In the genomic region with DNA sequence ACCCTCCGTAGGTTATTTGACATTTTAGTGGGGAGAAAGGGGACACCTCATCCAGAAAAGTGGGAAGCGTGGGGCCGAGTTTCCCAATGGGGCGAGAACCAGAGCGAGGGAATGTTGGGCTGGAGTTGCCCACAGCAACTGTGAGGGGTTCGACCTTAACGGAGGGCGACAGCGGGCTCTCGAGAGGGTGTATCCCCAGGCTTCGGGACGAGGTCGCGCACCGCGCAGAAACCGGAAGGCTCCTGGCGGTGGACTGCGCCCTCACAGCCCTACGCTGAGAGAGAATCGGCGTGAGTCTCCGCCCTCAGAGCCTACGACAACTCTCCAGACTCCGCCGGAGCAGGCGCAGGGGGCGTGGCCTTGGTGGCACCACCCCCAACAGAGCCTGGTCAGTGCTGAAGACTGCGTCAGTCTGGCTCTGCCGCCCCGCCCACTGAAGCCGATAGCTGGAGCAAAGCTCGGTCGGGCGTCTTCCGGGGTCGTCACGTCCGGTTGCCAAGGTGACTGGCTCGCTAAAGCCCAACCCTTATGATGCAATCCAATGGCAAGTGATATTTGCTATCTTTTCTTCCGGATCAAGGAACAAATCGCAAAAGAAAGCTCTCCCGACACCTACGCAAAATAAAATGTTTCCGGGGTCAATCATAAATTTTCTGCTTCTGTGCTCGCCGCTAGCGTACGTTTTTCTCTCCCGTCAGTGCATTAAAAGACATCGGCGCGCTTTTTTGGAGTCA, we compare ENCODE assay signal across 1 cellular context.
TF ChIP-seq lines count a peak whose summit lies in the region.

A gene with protein sequence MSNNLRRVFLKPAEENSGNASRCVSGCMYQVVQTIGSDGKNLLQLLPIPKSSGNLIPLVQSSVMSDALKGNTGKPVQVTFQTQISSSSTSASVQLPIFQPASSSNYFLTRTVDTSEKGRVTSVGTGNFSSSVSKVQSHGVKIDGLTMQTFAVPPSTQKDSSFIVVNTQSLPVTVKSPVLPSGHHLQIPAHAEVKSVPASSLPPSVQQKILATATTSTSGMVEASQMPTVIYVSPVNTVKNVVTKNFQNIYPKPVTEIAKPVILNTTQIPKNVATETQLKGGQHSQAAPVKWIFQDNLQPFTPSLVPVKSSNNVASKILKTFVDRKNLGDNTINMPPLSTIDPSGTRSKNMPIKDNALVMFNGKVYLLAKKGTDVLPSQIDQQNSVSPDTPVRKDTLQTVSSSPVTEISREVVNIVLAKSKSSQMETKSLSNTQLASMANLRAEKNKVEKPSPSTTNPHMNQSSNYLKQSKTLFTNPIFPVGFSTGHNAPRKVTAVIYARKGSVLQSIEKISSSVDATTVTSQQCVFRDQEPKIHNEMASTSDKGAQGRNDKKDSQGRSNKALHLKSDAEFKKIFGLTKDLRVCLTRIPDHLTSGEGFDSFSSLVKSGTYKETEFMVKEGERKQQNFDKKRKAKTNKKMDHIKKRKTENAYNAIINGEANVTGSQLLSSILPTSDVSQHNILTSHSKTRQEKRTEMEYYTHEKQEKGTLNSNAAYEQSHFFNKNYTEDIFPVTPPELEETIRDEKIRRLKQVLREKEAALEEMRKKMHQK (minus strand): TSS at position 257 of the 734 bp plus-strand sequence. CDS start 234 bp downstream, at position 23.

TF ChIP-seq in GM12878, 131 proteins besides CTCF, POLR2A, EP300 and RAD21 (continued from another document and continues in another):
- TF ChIP-seq, protein P1, sequence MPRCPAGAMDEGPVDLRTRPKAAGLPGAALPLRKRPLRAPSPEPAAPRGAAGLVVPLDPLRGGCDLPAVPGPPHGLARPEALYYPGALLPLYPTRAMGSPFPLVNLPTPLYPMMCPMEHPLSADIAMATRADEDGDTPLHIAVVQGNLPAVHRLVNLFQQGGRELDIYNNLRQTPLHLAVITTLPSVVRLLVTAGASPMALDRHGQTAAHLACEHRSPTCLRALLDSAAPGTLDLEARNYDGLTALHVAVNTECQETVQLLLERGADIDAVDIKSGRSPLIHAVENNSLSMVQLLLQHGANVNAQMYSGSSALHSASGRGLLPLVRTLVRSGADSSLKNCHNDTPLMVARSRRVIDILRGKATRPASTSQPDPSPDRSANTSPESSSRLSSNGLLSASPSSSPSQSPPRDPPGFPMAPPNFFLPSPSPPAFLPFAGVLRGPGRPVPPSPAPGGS (IDR thresholded peaks at IDR 0.05; ENCODE audit: borderline replicate concordance, insufficient read depth, low read depth, low read length, poor library complexity, severe bottlenecking): no peak
- TF ChIP-seq, protein P2, sequence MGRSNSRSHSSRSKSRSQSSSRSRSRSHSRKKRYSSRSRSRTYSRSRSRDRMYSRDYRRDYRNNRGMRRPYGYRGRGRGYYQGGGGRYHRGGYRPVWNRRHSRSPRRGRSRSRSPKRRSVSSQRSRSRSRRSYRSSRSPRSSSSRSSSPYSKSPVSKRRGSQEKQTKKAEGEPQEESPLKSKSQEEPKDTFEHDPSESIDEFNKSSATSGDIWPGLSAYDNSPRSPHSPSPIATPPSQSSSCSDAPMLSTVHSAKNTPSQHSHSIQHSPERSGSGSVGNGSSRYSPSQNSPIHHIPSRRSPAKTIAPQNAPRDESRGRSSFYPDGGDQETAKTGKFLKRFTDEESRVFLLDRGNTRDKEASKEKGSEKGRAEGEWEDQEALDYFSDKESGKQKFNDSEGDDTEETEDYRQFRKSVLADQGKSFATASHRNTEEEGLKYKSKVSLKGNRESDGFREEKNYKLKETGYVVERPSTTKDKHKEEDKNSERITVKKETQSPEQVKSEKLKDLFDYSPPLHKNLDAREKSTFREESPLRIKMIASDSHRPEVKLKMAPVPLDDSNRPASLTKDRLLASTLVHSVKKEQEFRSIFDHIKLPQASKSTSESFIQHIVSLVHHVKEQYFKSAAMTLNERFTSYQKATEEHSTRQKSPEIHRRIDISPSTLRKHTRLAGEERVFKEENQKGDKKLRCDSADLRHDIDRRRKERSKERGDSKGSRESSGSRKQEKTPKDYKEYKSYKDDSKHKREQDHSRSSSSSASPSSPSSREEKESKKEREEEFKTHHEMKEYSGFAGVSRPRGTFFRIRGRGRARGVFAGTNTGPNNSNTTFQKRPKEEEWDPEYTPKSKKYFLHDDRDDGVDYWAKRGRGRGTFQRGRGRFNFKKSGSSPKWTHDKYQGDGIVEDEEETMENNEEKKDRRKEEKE (IDR thresholded peaks at IDR 0.05): no peak
- TF ChIP-seq TCF3 (IDR thresholded peaks at IDR 0.05; ENCODE audit: borderline replicate concordance, insufficient read depth, low read depth, low read length) (peak; percentile 74), BHLHE40 (IDR thresholded peaks at IDR 0.05; ENCODE audit: borderline replicate concordance in 1 of 2, low read depth in 2 of 2, low read length in 1 of 2) (peak in 1 of 2 experiments; percentile 51; a peak in 1 of 4 replicates), DPF2 (IDR thresholded peaks at IDR 0.05) (peak; percentile 57), EGR1 (IDR thresholded peaks at IDR 0.05; ENCODE audit: borderline replicate concordance in 1 of 2, low read depth in 2 of 2, low read length in 2 of 2) (peak; percentile 32 to 70), IKZF1 (conservative IDR thresholded peaks at IDR 0.05) (peak; percentile 80), SMAD5 (IDR thresholded peaks at IDR 0.05; ENCODE audit: low read depth) (peak; percentile 91), ZNF384 (IDR thresholded peaks at IDR 0.05; ENCODE audit: borderline replicate concordance, low read depth, low read length) (no peak), CHD2 (IDR thresholded peaks at IDR 0.05; ENCODE audit: borderline replicate concordance, low read depth, low read length) (peak; percentile 77; the same call in 1 of the 2 replicates), CBX5 (IDR thresholded peaks at IDR 0.05; ENCODE audit: low read depth) (peak; percentile 98; the same call in 1 of the 2 replicates), HDGF (IDR thresholded peaks at IDR 0.05) (peak; percentile 96), NR2C2 (IDR thresholded peaks at IDR 0.05; ENCODE audit: borderline replicate concordance, control insufficient read depth, insufficient read length, low read depth) (peak; percentile 84)
- TF ChIP-seq, protein P3, sequence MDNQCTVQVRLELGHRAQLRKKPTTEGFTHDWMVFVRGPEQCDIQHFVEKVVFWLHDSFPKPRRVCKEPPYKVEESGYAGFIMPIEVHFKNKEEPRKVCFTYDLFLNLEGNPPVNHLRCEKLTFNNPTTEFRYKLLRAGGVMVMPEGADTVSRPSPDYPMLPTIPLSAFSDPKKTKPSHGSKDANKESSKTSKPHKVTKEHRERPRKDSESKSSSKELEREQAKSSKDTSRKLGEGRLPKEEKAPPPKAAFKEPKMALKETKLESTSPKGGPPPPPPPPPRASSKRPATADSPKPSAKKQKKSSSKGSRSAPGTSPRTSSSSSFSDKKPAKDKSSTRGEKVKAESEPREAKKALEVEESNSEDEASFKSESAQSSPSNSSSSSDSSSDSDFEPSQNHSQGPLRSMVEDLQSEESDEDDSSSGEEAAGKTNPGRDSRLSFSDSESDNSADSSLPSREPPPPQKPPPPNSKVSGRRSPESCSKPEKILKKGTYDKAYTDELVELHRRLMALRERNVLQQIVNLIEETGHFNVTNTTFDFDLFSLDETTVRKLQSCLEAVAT (IDR thresholded peaks at IDR 0.05): peak; percentile 89; the same call in 1 of the 2 replicates
- TF ChIP-seq, protein P4, sequence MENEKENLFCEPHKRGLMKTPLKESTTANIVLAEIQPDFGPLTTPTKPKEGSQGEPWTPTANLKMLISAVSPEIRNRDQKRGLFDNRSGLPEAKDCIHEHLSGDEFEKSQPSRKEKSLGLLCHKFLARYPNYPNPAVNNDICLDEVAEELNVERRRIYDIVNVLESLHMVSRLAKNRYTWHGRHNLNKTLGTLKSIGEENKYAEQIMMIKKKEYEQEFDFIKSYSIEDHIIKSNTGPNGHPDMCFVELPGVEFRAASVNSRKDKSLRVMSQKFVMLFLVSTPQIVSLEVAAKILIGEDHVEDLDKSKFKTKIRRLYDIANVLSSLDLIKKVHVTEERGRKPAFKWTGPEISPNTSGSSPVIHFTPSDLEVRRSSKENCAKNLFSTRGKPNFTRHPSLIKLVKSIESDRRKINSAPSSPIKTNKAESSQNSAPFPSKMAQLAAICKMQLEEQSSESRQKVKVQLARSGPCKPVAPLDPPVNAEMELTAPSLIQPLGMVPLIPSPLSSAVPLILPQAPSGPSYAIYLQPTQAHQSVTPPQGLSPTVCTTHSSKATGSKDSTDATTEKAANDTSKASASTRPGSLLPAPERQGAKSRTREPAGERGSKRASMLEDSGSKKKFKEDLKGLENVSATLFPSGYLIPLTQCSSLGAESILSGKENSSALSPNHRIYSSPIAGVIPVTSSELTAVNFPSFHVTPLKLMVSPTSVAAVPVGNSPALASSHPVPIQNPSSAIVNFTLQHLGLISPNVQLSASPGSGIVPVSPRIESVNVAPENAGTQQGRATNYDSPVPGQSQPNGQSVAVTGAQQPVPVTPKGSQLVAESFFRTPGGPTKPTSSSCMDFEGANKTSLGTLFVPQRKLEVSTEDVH (IDR thresholded peaks at IDR 0.05; ENCODE audit: low read depth, partially characterized antibody): peak; percentile 96
- TF ChIP-seq, protein P5, sequence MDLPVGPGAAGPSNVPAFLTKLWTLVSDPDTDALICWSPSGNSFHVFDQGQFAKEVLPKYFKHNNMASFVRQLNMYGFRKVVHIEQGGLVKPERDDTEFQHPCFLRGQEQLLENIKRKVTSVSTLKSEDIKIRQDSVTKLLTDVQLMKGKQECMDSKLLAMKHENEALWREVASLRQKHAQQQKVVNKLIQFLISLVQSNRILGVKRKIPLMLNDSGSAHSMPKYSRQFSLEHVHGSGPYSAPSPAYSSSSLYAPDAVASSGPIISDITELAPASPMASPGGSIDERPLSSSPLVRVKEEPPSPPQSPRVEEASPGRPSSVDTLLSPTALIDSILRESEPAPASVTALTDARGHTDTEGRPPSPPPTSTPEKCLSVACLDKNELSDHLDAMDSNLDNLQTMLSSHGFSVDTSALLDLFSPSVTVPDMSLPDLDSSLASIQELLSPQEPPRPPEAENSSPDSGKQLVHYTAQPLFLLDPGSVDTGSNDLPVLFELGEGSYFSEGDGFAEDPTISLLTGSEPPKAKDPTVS (IDR thresholded peaks at IDR 0.05; ENCODE audit: low read depth, low read length): no peak
- TF ChIP-seq, protein P6, sequence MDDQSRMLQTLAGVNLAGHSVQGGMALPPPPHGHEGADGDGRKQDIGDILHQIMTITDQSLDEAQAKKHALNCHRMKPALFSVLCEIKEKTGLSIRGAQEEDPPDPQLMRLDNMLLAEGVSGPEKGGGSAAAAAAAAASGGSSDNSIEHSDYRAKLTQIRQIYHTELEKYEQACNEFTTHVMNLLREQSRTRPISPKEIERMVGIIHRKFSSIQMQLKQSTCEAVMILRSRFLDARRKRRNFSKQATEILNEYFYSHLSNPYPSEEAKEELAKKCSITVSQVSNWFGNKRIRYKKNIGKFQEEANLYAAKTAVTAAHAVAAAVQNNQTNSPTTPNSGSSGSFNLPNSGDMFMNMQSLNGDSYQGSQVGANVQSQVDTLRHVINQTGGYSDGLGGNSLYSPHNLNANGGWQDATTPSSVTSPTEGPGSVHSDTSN (IDR thresholded peaks at IDR 0.05; ENCODE audit: insufficient replicate concordance, low read depth, low read length): peak; percentile 5
- TF ChIP-seq, protein P7, sequence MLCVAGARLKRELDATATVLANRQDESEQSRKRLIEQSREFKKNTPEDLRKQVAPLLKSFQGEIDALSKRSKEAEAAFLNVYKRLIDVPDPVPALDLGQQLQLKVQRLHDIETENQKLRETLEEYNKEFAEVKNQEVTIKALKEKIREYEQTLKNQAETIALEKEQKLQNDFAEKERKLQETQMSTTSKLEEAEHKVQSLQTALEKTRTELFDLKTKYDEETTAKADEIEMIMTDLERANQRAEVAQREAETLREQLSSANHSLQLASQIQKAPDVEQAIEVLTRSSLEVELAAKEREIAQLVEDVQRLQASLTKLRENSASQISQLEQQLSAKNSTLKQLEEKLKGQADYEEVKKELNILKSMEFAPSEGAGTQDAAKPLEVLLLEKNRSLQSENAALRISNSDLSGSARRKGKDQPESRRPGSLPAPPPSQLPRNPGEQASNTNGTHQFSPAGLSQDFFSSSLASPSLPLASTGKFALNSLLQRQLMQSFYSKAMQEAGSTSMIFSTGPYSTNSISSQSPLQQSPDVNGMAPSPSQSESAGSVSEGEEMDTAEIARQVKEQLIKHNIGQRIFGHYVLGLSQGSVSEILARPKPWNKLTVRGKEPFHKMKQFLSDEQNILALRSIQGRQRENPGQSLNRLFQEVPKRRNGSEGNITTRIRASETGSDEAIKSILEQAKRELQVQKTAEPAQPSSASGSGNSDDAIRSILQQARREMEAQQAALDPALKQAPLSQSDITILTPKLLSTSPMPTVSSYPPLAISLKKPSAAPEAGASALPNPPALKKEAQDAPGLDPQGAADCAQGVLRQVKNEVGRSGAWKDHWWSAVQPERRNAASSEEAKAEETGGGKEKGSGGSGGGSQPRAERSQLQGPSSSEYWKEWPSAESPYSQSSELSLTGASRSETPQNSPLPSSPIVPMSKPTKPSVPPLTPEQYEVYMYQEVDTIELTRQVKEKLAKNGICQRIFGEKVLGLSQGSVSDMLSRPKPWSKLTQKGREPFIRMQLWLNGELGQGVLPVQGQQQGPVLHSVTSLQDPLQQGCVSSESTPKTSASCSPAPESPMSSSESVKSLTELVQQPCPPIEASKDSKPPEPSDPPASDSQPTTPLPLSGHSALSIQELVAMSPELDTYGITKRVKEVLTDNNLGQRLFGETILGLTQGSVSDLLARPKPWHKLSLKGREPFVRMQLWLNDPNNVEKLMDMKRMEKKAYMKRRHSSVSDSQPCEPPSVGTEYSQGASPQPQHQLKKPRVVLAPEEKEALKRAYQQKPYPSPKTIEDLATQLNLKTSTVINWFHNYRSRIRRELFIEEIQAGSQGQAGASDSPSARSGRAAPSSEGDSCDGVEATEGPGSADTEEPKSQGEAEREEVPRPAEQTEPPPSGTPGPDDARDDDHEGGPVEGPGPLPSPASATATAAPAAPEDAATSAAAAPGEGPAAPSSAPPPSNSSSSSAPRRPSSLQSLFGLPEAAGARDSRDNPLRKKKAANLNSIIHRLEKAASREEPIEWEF (IDR thresholded peaks at IDR 0.05; ENCODE audit: insufficient replicate concordance, low read depth, low read length): no peak
- TF ChIP-seq, protein P8, sequence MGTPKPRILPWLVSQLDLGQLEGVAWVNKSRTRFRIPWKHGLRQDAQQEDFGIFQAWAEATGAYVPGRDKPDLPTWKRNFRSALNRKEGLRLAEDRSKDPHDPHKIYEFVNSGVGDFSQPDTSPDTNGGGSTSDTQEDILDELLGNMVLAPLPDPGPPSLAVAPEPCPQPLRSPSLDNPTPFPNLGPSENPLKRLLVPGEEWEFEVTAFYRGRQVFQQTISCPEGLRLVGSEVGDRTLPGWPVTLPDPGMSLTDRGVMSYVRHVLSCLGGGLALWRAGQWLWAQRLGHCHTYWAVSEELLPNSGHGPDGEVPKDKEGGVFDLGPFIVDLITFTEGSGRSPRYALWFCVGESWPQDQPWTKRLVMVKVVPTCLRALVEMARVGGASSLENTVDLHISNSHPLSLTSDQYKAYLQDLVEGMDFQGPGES (IDR thresholded peaks at IDR 0.05): peak; percentile 45; the same call in 1 of the 2 replicates
- TF ChIP-seq, protein P9, sequence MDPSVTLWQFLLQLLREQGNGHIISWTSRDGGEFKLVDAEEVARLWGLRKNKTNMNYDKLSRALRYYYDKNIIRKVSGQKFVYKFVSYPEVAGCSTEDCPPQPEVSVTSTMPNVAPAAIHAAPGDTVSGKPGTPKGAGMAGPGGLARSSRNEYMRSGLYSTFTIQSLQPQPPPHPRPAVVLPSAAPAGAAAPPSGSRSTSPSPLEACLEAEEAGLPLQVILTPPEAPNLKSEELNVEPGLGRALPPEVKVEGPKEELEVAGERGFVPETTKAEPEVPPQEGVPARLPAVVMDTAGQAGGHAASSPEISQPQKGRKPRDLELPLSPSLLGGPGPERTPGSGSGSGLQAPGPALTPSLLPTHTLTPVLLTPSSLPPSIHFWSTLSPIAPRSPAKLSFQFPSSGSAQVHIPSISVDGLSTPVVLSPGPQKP (IDR thresholded peaks at IDR 0.05; ENCODE audit: low read depth, low read length): 0 out of 2 replicates have a peak, but pooled peaks have one; percentile 14
- TF ChIP-seq, protein P10, sequence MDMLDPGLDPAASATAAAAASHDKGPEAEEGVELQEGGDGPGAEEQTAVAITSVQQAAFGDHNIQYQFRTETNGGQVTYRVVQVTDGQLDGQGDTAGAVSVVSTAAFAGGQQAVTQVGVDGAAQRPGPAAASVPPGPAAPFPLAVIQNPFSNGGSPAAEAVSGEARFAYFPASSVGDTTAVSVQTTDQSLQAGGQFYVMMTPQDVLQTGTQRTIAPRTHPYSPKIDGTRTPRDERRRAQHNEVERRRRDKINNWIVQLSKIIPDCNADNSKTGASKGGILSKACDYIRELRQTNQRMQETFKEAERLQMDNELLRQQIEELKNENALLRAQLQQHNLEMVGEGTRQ (IDR thresholded peaks at IDR 0.05; ENCODE audit: borderline replicate concordance, low read depth, low read length): no peak
